ENCODE assay signal across 18 cellular contexts in the genomic region with DNA sequence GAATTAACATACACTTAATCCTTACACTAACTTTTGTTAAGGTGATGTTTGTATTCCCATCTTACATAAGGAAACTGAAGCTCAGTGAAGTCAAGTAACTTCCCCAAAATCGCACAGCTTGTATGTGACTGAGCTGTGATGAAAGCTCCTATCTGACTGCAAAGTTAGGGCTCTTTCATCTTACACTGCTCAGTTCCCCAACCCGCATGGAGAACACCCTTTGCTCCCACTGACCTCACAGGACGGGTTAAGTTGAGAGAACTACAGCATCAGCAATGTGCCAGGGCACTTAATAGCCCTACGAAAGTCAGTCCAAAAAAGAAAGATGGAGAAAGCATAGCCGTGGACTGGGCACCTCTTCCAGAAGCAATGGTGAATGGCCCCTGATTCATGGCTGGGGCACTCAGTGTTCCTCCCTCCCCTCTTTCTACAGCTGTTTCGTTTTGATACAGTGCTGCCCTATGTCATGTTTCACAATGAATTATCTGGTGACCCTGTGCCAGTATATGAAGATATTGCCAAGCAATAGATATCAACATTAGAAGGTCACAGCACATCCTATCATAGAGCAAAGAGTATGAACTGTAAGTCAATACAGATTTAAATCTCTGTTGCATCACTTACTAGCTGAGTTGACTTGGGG. TPM values are rescaled to one million over a fixed set of nuclear protein-coding genes. Genes with fewer than 3 reads are reported as not detected.
DNase-seq lines count a peak whose midpoint lies in the region; ATAC-seq, FAIRE-seq and TF ChIP-seq lines count a peak whose summit lies in the region.
"Had no signal": no experiment of that assay in that cellular context is flagged by ENCODE, and none has a peak within 500 bp of the region (broad histone marks: within the 10 kb centered on the region; RNA-seq: fewer than 3 reads in every experiment).

No MANE protein-coding gene starts in this region.

- H3K27ac ChIP-seq in DOHH2 (ENCODE audit: low read depth, low read length) (peak overlapping the region; percentile 84), GM23248 (no peak overlapping the region)
- H3K27ac ChIP-seq: A549, C4-2B, KMS-11 had no signal

- TF ChIP-seq CTCF in D721Med (IDR thresholded peaks at IDR 0.05; ENCODE audit: insufficient read depth, missing control alignments) (no peak), DOHH2 (IDR thresholded peaks at IDR 0.05; ENCODE audit: low read depth, low read length, poor library complexity, severe bottlenecking) (no peak)

- H3K27me3 ChIP-seq in DOHH2 (ENCODE audit: control insufficient read depth, low read length): no peaks in the 10 kb centered on the region
- H3K27me3 ChIP-seq in GM23248 (replicated peaks; ENCODE audit: insufficient read depth): no peaks in the 10 kb centered on the region
- H3K27me3 ChIP-seq: BE2C had no signal

- WGBS in GM23248 (ENCODE audit: low coverage in 1 of 2, low lambda C conversion rate in 2 of 2, missing lambda C conversion rate in 2 of 2), 2 experiments: 73 to 82% methylated on average over 6 of the region's 6 CpGs

- ATAC-seq in HG03159 (IDR thresholded peaks at IDR 0.05; ENCODE audit: unreplicated experiment) (peak; percentile 37), left lobe of liver (peak; percentile 61), HG03025 (IDR thresholded peaks at IDR 0.05; ENCODE audit: low FRiP score, unreplicated experiment) (no peak)
- ATAC-seq: A549 had no signal

- H2AFZ ChIP-seq in GM23248: no peak overlapping the region

- DNase-seq in D721Med (ENCODE audit: insufficient read length, low spot score) (no peak), left lobe of liver (ENCODE audit: low spot score) (no peak), activated gamma-delta T cell treated with Interleukin-2 at 50 U/mL for 16 hours (no peak), GM23248 (no peak), NCI-H748 (lab: John Stamatoyannopoulos, UW; ENCODE audit: unreplicated experiment) (no peak)
- DNase-seq: BE2C; CD4-positive, alpha-beta memory T cell; DMS153; DMS79 treated with DMSO at 0.1 percent for 48 hours; GDM1; HCEC 1CT; HFFc6 had no signal

- H3K4me1 ChIP-seq in DOHH2 (ENCODE audit: control insufficient read depth, low read length) (peaks cover 62% of the 10 kb centered on the region), GM23248 (ENCODE audit: insufficient read depth) (no peaks in the 10 kb centered on the region)
- H3K4me1 ChIP-seq: A549, BE2C had no signal

- peaks cover 77% of the 10 kb centered on the region for H3K79me2 ChIP-seq in DOHH2 (ENCODE audit: control insufficient read depth, low read length)
- H3K79me2 ChIP-seq in GM23248 (ENCODE audit: insufficient read depth): no peaks in the 10 kb centered on the region

- H3K9ac ChIP-seq in GM23248: no peak overlapping the region
- H3K9ac ChIP-seq: KMS-11 had no signal

- H3K4me3 ChIP-seq in DOHH2 (ENCODE audit: low read length) (peak overlapping the region; percentile 11; the same call in 1 of the 2 replicates), GM23248 (no peak overlapping the region)
- H3K4me3 ChIP-seq: A549 had no signal

- peak; percentile 35 for FAIRE-seq in D721Med (lab: Jason Lieb, UNC)
- FAIRE-seq: A549 had no signal

- in situ Hi-C loops in GM23248 (cut with MboI): no loop called here

- H4K20me1 ChIP-seq in DOHH2 (ENCODE audit: control insufficient read depth, insufficient read depth, low read depth, low read length) (no peaks in the 10 kb centered on the region), GM23248 (ENCODE audit: insufficient read depth) (no peaks in the 10 kb centered on the region)

- peaks cover 29% of the 10 kb centered on the region for H3K36me3 ChIP-seq in DOHH2 (ENCODE audit: control insufficient read depth, low read length)
- no peaks in the 10 kb centered on the region for H3K36me3 ChIP-seq in GM23248 (ENCODE audit: low read depth)
- H3K36me3 ChIP-seq: BE2C had no signal

- H3K4me2 ChIP-seq in DOHH2 (ENCODE audit: low read length) (peak overlapping the region; percentile 81), GM23248 (ENCODE audit: unreplicated experiment) (no peak overlapping the region)
- H3K4me2 ChIP-seq: A549, KMS-11 had no signal

- H3K9me3 ChIP-seq in DOHH2 (ENCODE audit: control insufficient read depth, insufficient read depth, low read length) (no peaks in the 10 kb centered on the region), GM23248 (ENCODE audit: low read depth) (no peaks in the 10 kb centered on the region)
- H3K9me3 ChIP-seq: A549, BE2C had no signal

- H3F3A ChIP-seq in DOHH2 (ENCODE audit: control insufficient read depth, insufficient read depth) (peaks cover 28% of the 10 kb centered on the region), GM23248 (ENCODE audit: insufficient read depth) (no peaks in the 10 kb centered on the region)

- H3K9me2 ChIP-seq in DOHH2 (replicated peaks; ENCODE audit: control insufficient read depth, low read length): no peaks in the 10 kb centered on the region
- H3K9me2 ChIP-seq in GM23248 (ENCODE audit: insufficient read depth): no peaks in the 10 kb centered on the region

RNA-seq across cellular contexts. Expression of a gene that starts 38.0 kb away (rescaled TPM):
- total RNA-seq in left lobe of liver: 0.10 TPM
- total RNA-seq in GM23248 (2014; rRNA removed; shearing (Covaris generic)): 4.1 and 11.4 TPM in 2 replicates
- polyA plus RNA-seq in GM23248 (2016; fragmentation: Nextera tagmentation; extraction: Ambion mirVana): 1.6 and 3.0 TPM in 2 replicates
- total RNA-seq: CD4-positive, alpha-beta memory T cell; HFFc6 had no signal
- polyA plus RNA-seq: A549; CD4-positive, alpha-beta memory T cell had no signal
